ENCODE assay signal across 9 cellular contexts in genomic region chr3:100210777-100211145, GRCh38. TPM values are rescaled to one million over a fixed set of nuclear protein-coding genes. Genes with fewer than 3 reads are reported as not detected.
DNase-seq lines count a peak whose midpoint lies in the region; ATAC-seq and TF ChIP-seq lines count a peak whose summit lies in the region.
"Had no signal": no experiment of that assay in that cellular context is flagged by ENCODE, and none has a peak within 500 bp of the region (broad histone marks: within the 10 kb centered on the region; RNA-seq: fewer than 3 reads in every experiment).

No MANE protein-coding gene starts in this region.

- H3K27me3 Mint-ChIP-seq in HFFc6 (ENCODE audit: insufficient read depth): no peaks in the 10 kb centered on the region
- peaks cover 10% of the 10 kb centered on the region for H3K27me3 Mint-ChIP-seq in activated naive CD8-positive, alpha-beta T cell treated with anti-CD3 and anti-CD28 coated beads, Interleukin-2, amount 10 ng/mL, durations not matched to agents 7 days and 5 days

- no peaks in the 10 kb centered on the region for H4K20me1 ChIP-seq in PC-3 (ENCODE audit: low read length)

- BruUV-seq in PC-3 (replicated peaks; lab: Mats Ljungman, UMichigan): no TSS peak

- H3K9me3 ChIP-seq in iPS-18a (ENCODE audit: control insufficient read depth, low read depth, low read length) (no peaks in the 10 kb centered on the region), transverse colon (no peaks in the 10 kb centered on the region), PC-3 (ENCODE audit: low read length) (no peaks in the 10 kb centered on the region)

- peak overlapping the region; percentile 85 for H3K27ac Mint-ChIP-seq in HFFc6
- H3K27ac Mint-ChIP-seq in activated naive CD8-positive, alpha-beta T cell treated with anti-CD3 and anti-CD28 coated beads, Interleukin-2, amount 10 ng/mL, durations not matched to agents 7 days and 5 days: peak overlapping the region; percentile 92

- peak; percentile 66 for TF ChIP-seq EP300 in transverse colon (IDR thresholded peaks at IDR 0.05; ENCODE audit: low read depth)

- H3K36me3 ChIP-seq in iPS-18a (ENCODE audit: control insufficient read depth, low read depth, low read length) (no peaks in the 10 kb centered on the region), transverse colon (no peaks in the 10 kb centered on the region), PC-3 (ENCODE audit: low read depth, low read length) (no peaks in the 10 kb centered on the region)
- H3K36me3 ChIP-seq: cardiac muscle cell had no signal

- TF ChIP-seq POLR2A in transverse colon (IDR thresholded peaks at IDR 0.05): no peak

- no peak overlapping the region for H2AFZ ChIP-seq in PC-3 (ENCODE audit: low read length)

- H3K9ac ChIP-seq in iPS-18a (ENCODE audit: low read length) (peak overlapping the region; percentile 68), PC-3 (ENCODE audit: low read length) (no peak overlapping the region)

- peak; percentile 9 for ATAC-seq in activated naive CD8-positive, alpha-beta T cell treated with anti-CD3 and anti-CD28 coated beads, Interleukin-2, amount 10 ng/mL, durations not matched to agents 7 days and 5 days (ENCODE audit: low read depth)
- ATAC-seq in PC-3: no peak

- CTCF ChIA-PET in PC-3 (lab: Charles Lee): no interaction called here

- intact Hi-C loops in transverse colon (cut with DNase I; ENCODE audit: low total_unique reads): no loop called here
- intact Hi-C loops in PC-3 (cut with micrococcal nuclease): no loop called here

- H3K27me3 ChIP-seq in iPS-18a (ENCODE audit: control insufficient read depth, insufficient read depth, low read length) (no peaks in the 10 kb centered on the region), transverse colon (no peaks in the 10 kb centered on the region), PC-3 (ENCODE audit: low read length) (no peaks in the 10 kb centered on the region)
- H3K27me3 ChIP-seq: cardiac muscle cell had no signal

- H3K4me1 ChIP-seq in iPS-18a (ENCODE audit: control insufficient read depth, low read depth, low read length) (peaks cover 25% of the 10 kb centered on the region), transverse colon (peaks cover 9 to 22% (median 15%) of the 10 kb centered on the region in 4 donors), PC-3 (ENCODE audit: insufficient read depth, low read length) (no peaks in the 10 kb centered on the region)

- peak overlapping the region; percentile 96 for H3K27ac ChIP-seq in iPS-18a (ENCODE audit: low read length)
- peak overlapping the region; percentile 64 to 78 (median 74) for H3K27ac ChIP-seq in transverse colon
- H3K27ac ChIP-seq in PC-3 (ENCODE audit: low read length): no peak overlapping the region
- H3K27ac ChIP-seq: cardiac muscle cell had no signal

- no peaks in the 10 kb centered on the region for H3K9me2 ChIP-seq in PC-3 (replicated peaks; ENCODE audit: low read length)

- POLR2A ChIA-PET in activated naive CD8-positive, alpha-beta T cell treated with anti-CD3 and anti-CD28 coated beads, Interleukin-2, amount 10 ng/mL, durations not matched to agents 7 days and 5 days (lab: Charles Lee): interaction anchor here (1.0 kb wide), 1 partner anchor 126 kb away, joined by 3 read pairs; no protein-coding TSS in a partner anchor
- POLR2A ChIA-PET in PC-3 (lab: Charles Lee; ENCODE audit: unreplicated experiment): interaction anchor here (0.7 kb wide), 1 partner anchor 105 kb away, joined by 3 read pairs; no protein-coding TSS in a partner anchor

- peak overlapping the region; percentile 3; the same call in 1 of the 2 replicates for H3K4me3 Mint-ChIP-seq in HFFc6
- H3K4me3 Mint-ChIP-seq in activated naive CD8-positive, alpha-beta T cell treated with anti-CD3 and anti-CD28 coated beads, Interleukin-2, amount 10 ng/mL, durations not matched to agents 7 days and 5 days: peak overlapping the region; percentile 71

- no peaks in the 10 kb centered on the region for H3K36me3 Mint-ChIP-seq in HFFc6 (ENCODE audit: low read depth)
- H3K36me3 Mint-ChIP-seq in activated naive CD8-positive, alpha-beta T cell treated with anti-CD3 and anti-CD28 coated beads, Interleukin-2, amount 10 ng/mL, durations not matched to agents 7 days and 5 days: peaks cover 11% of the 10 kb centered on the region

- TF ChIP-seq CTCF in AG09309 (IDR thresholded peaks at IDR 0.05; ENCODE audit: control insufficient read depth, insufficient read depth, low read depth, low read length, missing control alignments) (no peak), HFFc6 (IDR thresholded peaks at IDR 0.05) (no peak), transverse colon (IDR thresholded peaks at IDR 0.05) (no peak), PC-3 (conservative IDR thresholded peaks at IDR 0.05; ENCODE audit: low read depth, low read length) (no peak)

- H3K9me3 Mint-ChIP-seq in HFFc6: no peaks in the 10 kb centered on the region
- peaks cover 2% of the 10 kb centered on the region for H3K9me3 Mint-ChIP-seq in activated naive CD8-positive, alpha-beta T cell treated with anti-CD3 and anti-CD28 coated beads, Interleukin-2, amount 10 ng/mL, durations not matched to agents 7 days and 5 days

- DNase-seq in AG09309 (ENCODE audit: low read depth) (peak; percentile 76), HFFc6 (peak; percentile 88), transverse colon (no peak), PC-3 (no peak), HuH-7.5 (ENCODE audit: low spot score) (no peak), NCI-H1930 (lab: John Stamatoyannopoulos, UW) (no peak)
- no peak for DNase-seq in activated naive CD8-positive, alpha-beta T cell treated with anti-CD3 and anti-CD28 coated beads, Interleukin-2, amount 10 ng/mL, durations not matched to agents 7 days and 5 days

- WGBS in transverse colon (ENCODE audit: low coverage in 1 of 2), 2 donors: 10 to 25% methylated on average over 3 of the region's 3 CpGs

- H3F3A ChIP-seq in PC-3 (ENCODE audit: low read length, unreplicated experiment): no peaks in the 10 kb centered on the region

- H3K4me3 ChIP-seq in AG09309 (ENCODE audit: control insufficient read depth, low read depth, low read length) (no peak overlapping the region), iPS-18a (ENCODE audit: low read length) (peak overlapping the region; percentile 35), transverse colon (no peak overlapping the region), PC-3 (ENCODE audit: low read length) (no peak overlapping the region)
- H3K4me3 ChIP-seq: cardiac muscle cell had no signal

- in situ Hi-C loops in transverse colon (cut with MboI; ENCODE audit: low pct_ligation_motif_present in 1 of 4, low pct_unique_long_range_greater_than_20kb in 1 of 4, low sequenced_read_pairs in 3 of 4): no loop called here

- H3K4me1 Mint-ChIP-seq in HFFc6 (ENCODE audit: low read depth): peaks cover 24% of the 10 kb centered on the region
- peaks cover 20% of the 10 kb centered on the region for H3K4me1 Mint-ChIP-seq in activated naive CD8-positive, alpha-beta T cell treated with anti-CD3 and anti-CD28 coated beads, Interleukin-2, amount 10 ng/mL, durations not matched to agents 7 days and 5 days

- H3K4me2 ChIP-seq in PC-3 (ENCODE audit: low read length): no peak overlapping the region

- H3K79me2 ChIP-seq in PC-3 (ENCODE audit: low read length): no peaks in the 10 kb centered on the region

RNA-seq across cellular contexts. Expression of gene TBC1D23, which starts 50.0 kb away (rescaled TPM):
- total RNA-seq in HFFc6 (2021; fragmentation: NEBNext Ultra II Directional; extraction: Animal tissue kit (Norgen Biotek cat#: 25700)): 10 to 100 TPM; 62.1 to 76.5 (median 72.9) TPM
- 10 to 100 TPM; 34.1 to 35.3 TPM for total RNA-seq in activated naive CD8-positive, alpha-beta T cell treated with anti-CD3 and anti-CD28 coated beads, Interleukin-2, amount 10 ng/mL, durations not matched to agents 7 days and 5 days
- total RNA-seq in transverse colon (10 to 100 TPM; 15.5 to 42.5 (median 34.5) TPM), PC-3 (2014; rRNA removed) (25.6 and 37.9 TPM in 2 replicates)

Comparison
In these comparisons a context has a peak if more than half of its experiments do, and no peak if none do; other contexts are left out.
1. DNase-seq: peak in AG09309 (single experiment) and HFFc6 (single experiment); none in activated naive CD8-positive, alpha-beta T cell treated with anti-CD3 and anti-CD28 coated beads, Interleukin-2, amount 10 ng/mL, durations not matched to agents 7 days and 5 days (single experiment), transverse colon (single experiment), PC-3 (single experiment), HuH-7.5 (single experiment) and NCI-H1930 (0 of 2).